Comparison of ENCODE assay signal across 16 cellular contexts in the genomic region with DNA sequence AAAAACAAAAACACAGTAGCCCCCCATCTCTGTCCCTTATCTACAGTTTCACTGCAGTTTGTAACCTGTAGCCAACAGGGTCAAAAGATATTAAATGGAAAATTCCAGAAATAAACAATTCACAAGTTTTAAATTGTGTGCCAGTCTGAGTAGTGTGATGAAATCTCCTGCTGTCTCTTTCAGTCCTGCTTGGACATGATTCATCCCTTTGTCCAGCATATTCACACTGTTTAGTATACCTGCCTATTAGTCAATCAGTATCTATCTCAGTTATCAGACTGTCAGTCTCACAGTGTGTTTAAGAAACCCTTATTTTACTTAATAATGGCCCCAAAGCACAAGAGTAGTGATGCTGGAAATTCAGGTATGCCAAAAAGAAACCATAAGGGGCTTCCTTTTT. TPM values are rescaled to one million over a fixed set of nuclear protein-coding genes. Genes with fewer than 3 reads are reported as not detected.
DNase-seq lines count a peak whose midpoint lies in the region; ATAC-seq and TF ChIP-seq lines count a peak whose summit lies in the region.
"Had no signal": no experiment of that assay in that cellular context is flagged by ENCODE, and none has a peak within 500 bp of the region (broad histone marks: within the 10 kb centered on the region; RNA-seq: fewer than 3 reads in every experiment).

No MANE protein-coding gene starts in this region.

- peaks cover 69% of the 10 kb centered on the region for H3K4me1 Mint-ChIP-seq in activated CD8-positive, alpha-beta T cell treated with anti-CD3 and anti-CD28 coated beads for 36 hours (ENCODE audit: low read depth)
- peaks cover 59% of the 10 kb centered on the region for H3K4me1 Mint-ChIP-seq in activated CD8-positive, alpha-beta T cell treated with anti-CD3 and anti-CD28 coated beads, Interleukin-2, amount 10 ng/mL, durations not matched to agents 7 days and 5 days (ENCODE audit: low read depth)
- peaks cover 51% of the 10 kb centered on the region for H3K4me1 Mint-ChIP-seq in T-helper 17 cell

- TF ChIP-seq CTCF in activated CD8-positive, alpha-beta T cell treated with anti-CD3 and anti-CD28 coated beads for 36 hours (IDR thresholded peaks at IDR 0.05) = no peak
- no peak for TF ChIP-seq CTCF in foreskin keratinocyte (conservative IDR thresholded peaks at IDR 0.05)

- peaks cover 8% of the 10 kb centered on the region for H3K4me1 ChIP-seq in foreskin keratinocyte

- H3K9me3 Mint-ChIP-seq in activated CD8-positive, alpha-beta T cell treated with anti-CD3 and anti-CD28 coated beads for 36 hours = peaks cover 11% of the 10 kb centered on the region
- H3K9me3 Mint-ChIP-seq in activated CD8-positive, alpha-beta T cell treated with anti-CD3 and anti-CD28 coated beads, Interleukin-2, amount 10 ng/mL, durations not matched to agents 7 days and 5 days (ENCODE audit: insufficient read depth) = peaks cover 14% of the 10 kb centered on the region

- ATAC-seq in activated CD8-positive, alpha-beta T cell treated with anti-CD3 and anti-CD28 coated beads for 36 hours = no peak
- ATAC-seq in activated CD8-positive, alpha-beta T cell treated with anti-CD3 and anti-CD28 coated beads, Interleukin-2, amount 10 ng/mL, durations not matched to agents 7 days and 5 days = no peak
- ATAC-seq in T-helper 17 cell (no peak), foreskin keratinocyte (peak; percentile 98), GM18873 (IDR thresholded peaks at IDR 0.05; ENCODE audit: low FRiP score, unreplicated experiment) (no peak)
- ATAC-seq: HCT116, left lung had no signal

- no peak overlapping the region for H3K4me3 Mint-ChIP-seq in activated CD8-positive, alpha-beta T cell treated with anti-CD3 and anti-CD28 coated beads for 36 hours
- H3K4me3 Mint-ChIP-seq in activated CD8-positive, alpha-beta T cell treated with anti-CD3 and anti-CD28 coated beads, Interleukin-2, amount 10 ng/mL, durations not matched to agents 7 days and 5 days = no peak overlapping the region
- H3K4me3 Mint-ChIP-seq in T-helper 17 cell = peak overlapping the region; percentile 52
- H3K4me3 Mint-ChIP-seq: activated naive CD4-positive, alpha-beta T cell treated with anti-CD3 and anti-CD28 coated beads for 36 hours had no signal

- no peak for DNase-seq in activated CD8-positive, alpha-beta T cell treated with anti-CD3 and anti-CD28 coated beads for 36 hours
- no peak for DNase-seq in activated CD8-positive, alpha-beta T cell treated with anti-CD3 and anti-CD28 coated beads, Interleukin-2, amount 10 ng/mL, durations not matched to agents 7 days and 5 days
- DNase-seq in T-helper 17 cell (no peak), foreskin keratinocyte (peak; percentile 37 to 67), renal cortical epithelial cell (ENCODE audit: low read depth) (peak; percentile 86)
- no peak for DNase-seq in activated CD4-positive, CD25-positive, alpha-beta regulatory T cell treated with anti-CD3 and anti-CD28 coated beads, Interleukin-2, amount 50 U/mL, for 72 hours
- DNase-seq in activated effector memory CD4-positive, alpha-beta T cell treated with anti-CD3 and anti-CD28 coated beads, Interleukin-2, amount 50 U/mL, for 16 hours = no peak
- DNase-seq: activated naive CD4-positive, alpha-beta T cell treated with anti-CD3 and anti-CD28 coated beads for 36 hours; central memory CD4-positive, alpha-beta T cell; left lung; naive B cell; NCI-H1105; NCI-H345 had no signal

- H3K36me3 Mint-ChIP-seq in activated CD8-positive, alpha-beta T cell treated with anti-CD3 and anti-CD28 coated beads for 36 hours (ENCODE audit: low read depth) = peaks cover 49% of the 10 kb centered on the region
- peaks cover 49% of the 10 kb centered on the region for H3K36me3 Mint-ChIP-seq in activated CD8-positive, alpha-beta T cell treated with anti-CD3 and anti-CD28 coated beads, Interleukin-2, amount 10 ng/mL, durations not matched to agents 7 days and 5 days (ENCODE audit: low read depth)
- H3K36me3 Mint-ChIP-seq in T-helper 17 cell (ENCODE audit: low read depth) = peaks cover 2% of the 10 kb centered on the region

- intact Hi-C loops in activated CD8-positive, alpha-beta T cell treated with anti-CD3 and anti-CD28 coated beads for 36 hours (cut with micrococcal nuclease) = no loop called here

- POLR2A ChIA-PET in activated CD8-positive, alpha-beta T cell treated with anti-CD3 and anti-CD28 coated beads for 36 hours (lab: Charles Lee) = interaction anchor here (1.0 kb wide), 1 partner anchor 10 kb away, joined by 3 read pairs; no protein-coding TSS in a partner anchor
- POLR2A ChIA-PET in activated CD8-positive, alpha-beta T cell treated with anti-CD3 and anti-CD28 coated beads, Interleukin-2, amount 10 ng/mL, durations not matched to agents 7 days and 5 days (lab: Charles Lee) = no interaction called here

- no peaks in the 10 kb centered on the region for H3K27me3 ChIP-seq in foreskin keratinocyte
- H3K27me3 ChIP-seq: left lung had no signal

- peaks cover 3% of the 10 kb centered on the region for H3K9me3 ChIP-seq in T-helper 17 cell (ENCODE audit: control insufficient read depth, low read length, poor library complexity, severe bottlenecking)

- peak overlapping the region; percentile 21 for H3K27ac ChIP-seq in foreskin keratinocyte
- H3K27ac ChIP-seq: left lung had no signal

- CTCF ChIA-PET in activated CD8-positive, alpha-beta T cell treated with anti-CD3 and anti-CD28 coated beads for 36 hours (lab: Charles Lee) = no interaction called here
- CTCF ChIA-PET in activated CD8-positive, alpha-beta T cell treated with anti-CD3 and anti-CD28 coated beads, Interleukin-2, amount 10 ng/mL, durations not matched to agents 7 days and 5 days (lab: Charles Lee) = no interaction called here

- peak overlapping the region; percentile 57 for H3K27ac Mint-ChIP-seq in activated CD8-positive, alpha-beta T cell treated with anti-CD3 and anti-CD28 coated beads for 36 hours
- no peak overlapping the region for H3K27ac Mint-ChIP-seq in activated CD8-positive, alpha-beta T cell treated with anti-CD3 and anti-CD28 coated beads, Interleukin-2, amount 10 ng/mL, durations not matched to agents 7 days and 5 days
- H3K27ac Mint-ChIP-seq in T-helper 17 cell = peak overlapping the region; percentile 90
- H3K27ac Mint-ChIP-seq: activated naive CD4-positive, alpha-beta T cell treated with anti-CD3 and anti-CD28 coated beads for 36 hours had no signal

- H3K27me3 Mint-ChIP-seq in activated CD8-positive, alpha-beta T cell treated with anti-CD3 and anti-CD28 coated beads for 36 hours = no peaks in the 10 kb centered on the region
- H3K27me3 Mint-ChIP-seq in activated CD8-positive, alpha-beta T cell treated with anti-CD3 and anti-CD28 coated beads, Interleukin-2, amount 10 ng/mL, durations not matched to agents 7 days and 5 days (ENCODE audit: low read depth) = no peaks in the 10 kb centered on the region
- no peaks in the 10 kb centered on the region for H3K27me3 Mint-ChIP-seq in T-helper 17 cell
- H3K27me3 Mint-ChIP-seq: IgD-negative memory B cell, naive B cell had no signal

RNA-seq across cellular contexts. Expression of gene CNOT6L, which starts 21.9 kb away (rescaled TPM):
- total RNA-seq in activated CD8-positive, alpha-beta T cell treated with anti-CD3 and anti-CD28 coated beads for 36 hours = 100 to 1,000 TPM; 109 to 118 TPM
- 100 to 1,000 TPM; 107 to 108 TPM for total RNA-seq in activated CD8-positive, alpha-beta T cell treated with anti-CD3 and anti-CD28 coated beads, Interleukin-2, amount 10 ng/mL, durations not matched to agents 7 days and 5 days
- total RNA-seq in T-helper 17 cell (100 to 1,000 TPM; 142 to 160 TPM), foreskin keratinocyte (17.1 and 17.6 TPM in 2 replicates), renal cortical epithelial cell (11.6 and 57.5 TPM in 2 replicates)
- polyA plus RNA-seq in foreskin keratinocyte = 3.2 and 4.2 TPM in 2 replicates

Comparison
In these comparisons a context has a peak if more than half of its experiments do, and no peak if none do; other contexts are left out.
1. DNase-seq: peak in foreskin keratinocyte (2 of 2) and renal cortical epithelial cell (single experiment); none in activated CD8-positive, alpha-beta T cell treated with anti-CD3 and anti-CD28 coated beads for 36 hours (single experiment), activated CD8-positive, alpha-beta T cell treated with anti-CD3 and anti-CD28 coated beads, Interleukin-2, amount 10 ng/mL, durations not matched to agents 7 days and 5 days (single experiment), T-helper 17 cell (0 of 3), activated CD4-positive, CD25-positive, alpha-beta regulatory T cell treated with anti-CD3 and anti-CD28 coated beads, Interleukin-2, amount 50 U/mL, for 72 hours (single experiment) and activated effector memory CD4-positive, alpha-beta T cell treated with anti-CD3 and anti-CD28 coated beads, Interleukin-2, amount 50 U/mL, for 16 hours (single experiment).